In the genomic region with DNA sequence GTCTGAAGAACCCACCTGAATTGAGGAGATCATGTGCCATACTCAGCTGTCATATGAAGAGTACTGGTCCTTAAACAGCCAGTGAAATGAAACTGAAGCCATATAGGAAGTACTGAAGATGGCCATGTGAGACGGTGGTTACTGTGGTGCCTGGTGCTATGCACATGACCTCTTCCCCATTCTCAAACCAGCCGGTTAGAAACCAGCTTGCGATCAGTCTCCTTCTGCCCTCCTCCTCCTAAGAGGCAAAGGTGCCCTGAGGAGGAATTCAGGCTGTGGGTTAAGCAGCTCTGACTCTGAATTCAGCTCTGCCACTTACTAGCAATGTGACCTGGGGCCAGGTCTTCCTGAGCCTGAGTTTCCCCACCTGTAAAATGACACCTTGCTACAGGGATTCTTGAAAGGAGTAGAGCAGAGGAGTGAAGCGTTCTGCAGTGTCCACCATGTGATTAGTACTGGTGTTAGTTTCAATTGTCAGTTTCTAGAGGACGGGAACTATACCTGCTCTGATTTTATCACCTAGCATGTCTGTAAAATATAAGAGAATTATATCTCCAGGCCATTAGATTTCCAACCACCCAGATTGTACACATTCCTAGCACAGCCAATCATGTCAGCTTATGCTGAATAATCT, we compare ENCODE assay signal across 8 cellular contexts. TPM values are rescaled to one million over a fixed set of nuclear protein-coding genes. Genes with fewer than 3 reads are reported as not detected.
DNase-seq lines count a peak whose midpoint lies in the region; ATAC-seq lines count a peak whose summit lies in the region.

No MANE protein-coding gene starts in this region.

- peak overlapping the region; percentile 23 for H3K27ac ChIP-seq in KOPT-K1 (ENCODE audit: low read depth, low read length, poor library complexity, severe bottlenecking)

- peaks cover 30% of the 10 kb centered on the region for H3K36me3 ChIP-seq in KOPT-K1 (ENCODE audit: insufficient read depth, low read length)

- ATAC-seq in GM18511 (IDR thresholded peaks at IDR 0.05; ENCODE audit: unreplicated experiment), result peak; percentile 92
- ATAC-seq in GM21737 (IDR thresholded peaks at IDR 0.05; ENCODE audit: unreplicated experiment), result peak; percentile 89
- peak; percentile 23 for ATAC-seq in left colon

- DNase-seq in left colon (peak in 1 of 2 donors; percentile 35), NCI-H1048 (lab: John Stamatoyannopoulos, UW) (no peak), LoVo (ENCODE audit: low spot score) (no peak), NCI-H2171 (lab: John Stamatoyannopoulos, UW) (no peak), NCI-H2171 treated with DMSO at 0.1 percent for 48 hours (lab: John Stamatoyannopoulos, UW) (no peak)

- H3K9me3 ChIP-seq in KOPT-K1 (ENCODE audit: insufficient read depth, low read length, poor library complexity, severe bottlenecking), result no peaks in the 10 kb centered on the region

- intact Hi-C loops in left colon (cut with DNase I, micrococcal nuclease), result no loop called here

RNA-seq across cellular contexts. Expression of a gene that starts 5.1 kb away (rescaled TPM):
- total RNA-seq in left colon, result 10 to 100 TPM; 16.4 to 18.4 TPM

RNA-seq across cellular contexts. Expression of a gene that starts 40.2 kb away (rescaled TPM):
- 100 to 1,000 TPM; 146 to 164 TPM for total RNA-seq in left colon

Comparison
In these comparisons a context has a peak if more than half of its experiments do, and no peak if none do; other contexts are left out.
1. ATAC-seq: peak in every context shown above with its lines; median percentile 92 in GM18511; 89 in GM21737; 23 in left colon.